In genomic region chr5:14810282-14810681, GRCh38 we compare ENCODE assay signal across 8 cellular contexts.
DNase-seq lines count a peak whose midpoint lies in the region; TF ChIP-seq lines count a peak whose summit lies in the region.
"Had no signal": no experiment of that assay in that cellular context is flagged by ENCODE, and none has a peak within 500 bp of the region (broad histone marks: within the 10 kb centered on the region; RNA-seq: fewer than 3 reads in every experiment).

No MANE protein-coding gene starts in this region.

- no peak for DNase-seq in GM12864 (ENCODE audit: low read depth)
- no peak for DNase-seq in RWPE1 (ENCODE audit: low spot score)
- no peak for DNase-seq in NCI-H2107 (lab: John Stamatoyannopoulos, UW)
- no peak for DNase-seq in mesendoderm
- DNase-seq in superior temporal gyrus (ENCODE audit: extremely low spot score), result no peak
- DNase-seq: NCI-H1092 treated with DMSO at 0.1 percent for 48 hours had no signal

- no peaks in the 10 kb centered on the region for H3K79me2 ChIP-seq in mesendoderm (ENCODE audit: control insufficient read depth, insufficient read depth, low read length)

- H3K79me1 ChIP-seq in mesendoderm (ENCODE audit: low read length), result no peaks in the 10 kb centered on the region

- H3K27me3 ChIP-seq in endocrine pancreas (ENCODE audit: control insufficient read depth, insufficient read depth, low read length) (no peaks in the 10 kb centered on the region), skeletal muscle tissue (ENCODE audit: control insufficient read depth in 3 of 3, insufficient read depth in 3 of 3, low read length in 3 of 3) (no peaks in the 10 kb centered on the region), mesendoderm (ENCODE audit: insufficient read depth, low read length, poor library complexity) (no peaks in the 10 kb centered on the region)

- no peak overlapping the region for H4K8ac ChIP-seq in mesendoderm (ENCODE audit: low read depth, low read length)

- no peak overlapping the region for H2AK5ac ChIP-seq in mesendoderm (ENCODE audit: low read length)

- H3K4me3 ChIP-seq in GM12864 (ENCODE audit: low read depth, low read length) (peak overlapping the region; percentile 18; the same call in 1 of the 2 replicates), endocrine pancreas (ENCODE audit: control insufficient read depth, insufficient read depth, low read length) (peak overlapping the region; percentile 31), skeletal muscle tissue (ENCODE audit: low read length in 3 of 3) (no peak overlapping the region), mesendoderm (ENCODE audit: low read length) (no peak overlapping the region)

- H3K18ac ChIP-seq in mesendoderm (ENCODE audit: low read length), result no peak overlapping the region

- H2BK5ac ChIP-seq in mesendoderm (ENCODE audit: low read length), result no peak overlapping the region

- no CpG with 5 or more reads among the region's 6 CpGs for WGBS in mesendoderm (ENCODE audit: extremely low coverage, insufficient coverage, low lambda C conversion rate)

- H3K56ac ChIP-seq in mesendoderm (ENCODE audit: low read length), result no peak overlapping the region

- H3K4ac ChIP-seq in mesendoderm (ENCODE audit: low read depth, low read length), result no peak overlapping the region

- H3K4me2 ChIP-seq in mesendoderm (ENCODE audit: low read length), result no peak overlapping the region

- H4K5ac ChIP-seq in mesendoderm (ENCODE audit: low read length), result no peak overlapping the region

- H3K23ac ChIP-seq in mesendoderm (ENCODE audit: low read length), result no peak overlapping the region

- TF ChIP-seq CTCF in GM12864 (IDR thresholded peaks at IDR 0.05; ENCODE audit: low read depth, low read length, missing control alignments), result no peak
- TF ChIP-seq CTCF in RWPE1 (conservative IDR thresholded peaks at IDR 0.05; ENCODE audit: low read depth), result no peak

- H3K9ac ChIP-seq in endocrine pancreas (ENCODE audit: control insufficient read depth, insufficient read depth, low read length) (no peak overlapping the region), skeletal muscle tissue (ENCODE audit: low read depth in 1 of 3, low read length in 3 of 3) (no peak overlapping the region), mesendoderm (ENCODE audit: low read length) (no peak overlapping the region)

- H3K9me3 ChIP-seq in endocrine pancreas (ENCODE audit: control insufficient read depth, low read length) (no peaks in the 10 kb centered on the region), skeletal muscle tissue (ENCODE audit: control insufficient read depth in 3 of 3, low read length in 3 of 3) (no peaks in the 10 kb centered on the region)

- CTCF ChIA-PET in RWPE1 (lab: Yijun Ruan, JAX), result interaction anchor here (0.6 kb wide), 1 partner anchor 214 kb away, joined by 8 read pairs; no protein-coding TSS in a partner anchor

- H2BK120ac ChIP-seq in mesendoderm (ENCODE audit: low read depth, low read length), result no peak overlapping the region

- H3K27ac ChIP-seq in RWPE1 (peak overlapping the region; percentile 86), skeletal muscle tissue (ENCODE audit: low read depth, low read length) (peak overlapping the region; percentile 28), mesendoderm (ENCODE audit: low read depth, low read length) (no peak overlapping the region)

- no peaks in the 10 kb centered on the region for H3K36me3 ChIP-seq in endocrine pancreas (ENCODE audit: control insufficient read depth, insufficient read depth, low read length)
- H3K36me3 ChIP-seq in skeletal muscle tissue (ENCODE audit: control insufficient read depth in 3 of 3, insufficient read depth in 3 of 3, low read length in 3 of 3), result no peaks in the 10 kb centered on the region
- no peaks in the 10 kb centered on the region for H3K36me3 ChIP-seq in mesendoderm (ENCODE audit: control insufficient read depth, insufficient read depth, low read length)

- H3K4me1 ChIP-seq in endocrine pancreas (ENCODE audit: control insufficient read depth, insufficient read depth, low read length) (peaks cover 20% of the 10 kb centered on the region), skeletal muscle tissue (ENCODE audit: control insufficient read depth in 3 of 3, insufficient read depth in 3 of 3, low read length in 3 of 3) (peaks cover 26 to 37% (median 27%) of the 10 kb centered on the region in 3 donors), mesendoderm (ENCODE audit: control insufficient read depth, low read depth, low read length) (no peaks in the 10 kb centered on the region)

- H2BK15ac ChIP-seq in mesendoderm (replicated peaks; ENCODE audit: low read depth), result no peak overlapping the region

- POLR2A ChIA-PET in RWPE1 (lab: Yijun Ruan, JAX; ENCODE audit: low non-redundant PET), result no interaction called here

Comparison
In these comparisons a context has a peak if more than half of its experiments do, and no peak if none do; other contexts are left out.
1. H3K4me3 ChIP-seq: peak in GM12864 (single experiment) and endocrine pancreas (single experiment); none in skeletal muscle tissue (0 of 3) and mesendoderm (single experiment).